In genomic region chr12:124972211-124972610, GRCh38 we compare ENCODE assay signal across 26 cellular contexts. TPM values are rescaled to one million over a fixed set of nuclear protein-coding genes. Genes with fewer than 3 reads are reported as not detected.
DNase-seq lines count a peak whose midpoint lies in the region; ATAC-seq, FAIRE-seq and TF ChIP-seq lines count a peak whose summit lies in the region.
"Had no signal": no experiment of that assay in that cellular context is flagged by ENCODE, and none has a peak within 500 bp of the region (broad histone marks: within the 10 kb centered on the region; RNA-seq: fewer than 3 reads in every experiment).

No MANE protein-coding gene starts in this region.

- H2BK15ac ChIP-seq in neuronal stem cell (ENCODE audit: low read length), result no peak overlapping the region

- H3K79me1 ChIP-seq in neuronal stem cell (ENCODE audit: low read depth, low read length), result peaks cover 6% of the 10 kb centered on the region

- no peak overlapping the region for H2BK5ac ChIP-seq in neuronal stem cell (ENCODE audit: low read length)

- TF ChIP-seq CTCF in PC-3 (conservative IDR thresholded peaks at IDR 0.05; ENCODE audit: low read depth, low read length) (no peak), neural progenitor cell (IDR thresholded peaks at IDR 0.05) (no peak)

- no peaks in the 10 kb centered on the region for H3K27me3 ChIP-seq in PC-3 (ENCODE audit: low read length)
- no peaks in the 10 kb centered on the region for H3K27me3 ChIP-seq in neural progenitor cell
- H3K27me3 ChIP-seq in neuronal stem cell (ENCODE audit: control insufficient read depth in 3 of 3, insufficient read depth in 3 of 3, low read depth in 1 of 3, low read length in 3 of 3), result no peaks in the 10 kb centered on the region
- H3K27me3 ChIP-seq: BE2C; BLaER1 treated with 17β-estradiol and CSF1 and Interleukin-3, amounts not matched to agents 10 nM and 100 nM had no signal

- POLR2A ChIA-PET in PC-3 (lab: Charles Lee; ENCODE audit: unreplicated experiment), result no interaction called here

- no peak overlapping the region for H3K4me3 Mint-ChIP-seq in neural progenitor cell
- H3K4me3 Mint-ChIP-seq: CD14-positive monocyte; CD4-positive, alpha-beta T cell; CD8-positive, alpha-beta memory T cell had no signal

- H4K8ac ChIP-seq in neuronal stem cell (ENCODE audit: low read depth, low read length), result no peak overlapping the region

- peaks cover 4% of the 10 kb centered on the region for H3K36me3 Mint-ChIP-seq in neural progenitor cell

- peaks cover 2% of the 10 kb centered on the region for H3K27me3 Mint-ChIP-seq in neural progenitor cell (ENCODE audit: insufficient read depth, low read depth)
- H3K27me3 Mint-ChIP-seq: CD4-positive, alpha-beta T cell; CD8-positive, alpha-beta memory T cell had no signal

- no peak overlapping the region for H3K14ac ChIP-seq in neuronal stem cell (ENCODE audit: low read length)

- H4K20me1 ChIP-seq in PC-3 (ENCODE audit: low read length), result no peaks in the 10 kb centered on the region
- no peaks in the 10 kb centered on the region for H4K20me1 ChIP-seq in neural progenitor cell (ENCODE audit: low read depth)

- no peaks in the 10 kb centered on the region for H3K4me1 Mint-ChIP-seq in neural progenitor cell
- H3K4me1 Mint-ChIP-seq: CD14-positive monocyte; CD8-positive, alpha-beta memory T cell had no signal

- H3K23ac ChIP-seq in neuronal stem cell (ENCODE audit: low read depth, low read length, poor library complexity), result no peak overlapping the region

- no peaks in the 10 kb centered on the region for H3K4me1 ChIP-seq in PC-3 (ENCODE audit: insufficient read depth, low read length)
- H3K4me1 ChIP-seq in neural progenitor cell, result no peaks in the 10 kb centered on the region
- no peaks in the 10 kb centered on the region for H3K4me1 ChIP-seq in neuronal stem cell (ENCODE audit: control insufficient read depth in 2 of 2, insufficient read depth in 1 of 2, low read depth in 1 of 2, low read length in 2 of 2)
- H3K4me1 ChIP-seq: A549; BE2C; BLaER1 treated with 17β-estradiol and CSF1 and Interleukin-3, amounts not matched to agents 10 nM and 100 nM had no signal

- H3K9ac ChIP-seq in PC-3 (ENCODE audit: low read length), result no peak overlapping the region
- no peak overlapping the region for H3K9ac ChIP-seq in neural progenitor cell
- no peak overlapping the region for H3K9ac ChIP-seq in neuronal stem cell (ENCODE audit: low read depth, low read length, poor library complexity)
- H3K9ac ChIP-seq: BLaER1 treated with 17β-estradiol and CSF1 and Interleukin-3, amounts not matched to agents 10 nM and 100 nM; GM23248 had no signal

- no peak overlapping the region for H3K4ac ChIP-seq in neuronal stem cell (ENCODE audit: low read length)

- no CpG with 5 or more reads among the region's 10 CpGs for WGBS in neuronal stem cell (ENCODE audit: extremely low coverage in 2 of 2, insufficient read length in 2 of 2, insufficient replicate concordance in 1 of 2), 2 donors

- H3K9me3 Mint-ChIP-seq in neural progenitor cell, result no peaks in the 10 kb centered on the region
- H3K9me3 Mint-ChIP-seq: CD14-positive monocyte; CD4-positive, alpha-beta T cell; CD8-positive, alpha-beta memory T cell had no signal

- CTCF ChIA-PET in PC-3 (lab: Charles Lee), result no interaction called here

- H3K27ac Mint-ChIP-seq in neural progenitor cell, result peak overlapping the region; percentile 33
- H3K27ac Mint-ChIP-seq: CD4-positive, alpha-beta T cell had no signal

- no peak overlapping the region for H2AK5ac ChIP-seq in neuronal stem cell (ENCODE audit: low read depth, low read length)

- H3F3A ChIP-seq in PC-3 (ENCODE audit: low read length, unreplicated experiment), result no peaks in the 10 kb centered on the region
- no peaks in the 10 kb centered on the region for H3F3A ChIP-seq in neural progenitor cell (ENCODE audit: low read depth)

- FAIRE-seq in GM12891 (lab: Jason Lieb, UNC), result no peak
- FAIRE-seq: A549, D721Med, GM12878, GM18507, H1 had no signal

- no peak overlapping the region for H2AFZ ChIP-seq in PC-3 (ENCODE audit: low read length)
- no peak overlapping the region for H2AFZ ChIP-seq in neural progenitor cell (replicated peaks)
- H2AFZ ChIP-seq in neuronal stem cell (ENCODE audit: low read length), result no peak overlapping the region
- H2AFZ ChIP-seq: GM23248 had no signal

- H3K4me3 ChIP-seq in PC-3 (ENCODE audit: low read length), result no peak overlapping the region
- H3K4me3 ChIP-seq in neural progenitor cell, result no peak overlapping the region
- H3K4me3 ChIP-seq in neuronal stem cell (ENCODE audit: low read length in 2 of 2), result no peak overlapping the region
- H3K4me3 ChIP-seq: A549; BLaER1 treated with 17β-estradiol and CSF1 and Interleukin-3, amounts not matched to agents 10 nM and 100 nM; GM12878; GM23248 had no signal

- H3K9me3 ChIP-seq in PC-3 (ENCODE audit: low read length) (no peaks in the 10 kb centered on the region), neural progenitor cell (ENCODE audit: low read depth) (no peaks in the 10 kb centered on the region), neuronal stem cell (replicated peaks in 1 of 2; ENCODE audit: control insufficient read depth in 2 of 2, insufficient read depth in 1 of 2, low read depth in 1 of 2, low read length in 2 of 2) (no peaks in the 10 kb centered on the region)
- H3K9me3 ChIP-seq: A549; BE2C; BLaER1 treated with 17β-estradiol and CSF1 and Interleukin-3, amounts not matched to agents 10 nM and 100 nM had no signal

- peaks cover 57% of the 10 kb centered on the region for H3K36me3 ChIP-seq in PC-3 (ENCODE audit: low read depth, low read length)
- H3K36me3 ChIP-seq in neural progenitor cell, result no peaks in the 10 kb centered on the region
- H3K36me3 ChIP-seq in neuronal stem cell (replicated peaks in 1 of 2; ENCODE audit: control insufficient read depth in 2 of 2, insufficient read depth in 2 of 2, low read length in 2 of 2), result peaks cover 37 to 79% of the 10 kb centered on the region in 2 donors

- H3K9me2 ChIP-seq in PC-3 (replicated peaks; ENCODE audit: low read length), result no peaks in the 10 kb centered on the region

- H3K79me2 ChIP-seq in PC-3 (ENCODE audit: low read length), result no peaks in the 10 kb centered on the region
- no peaks in the 10 kb centered on the region for H3K79me2 ChIP-seq in neural progenitor cell (ENCODE audit: low read depth)

- peak; percentile 85 for ATAC-seq in PC-3
- no peak for ATAC-seq in GM21723 (IDR thresholded peaks at IDR 0.05; ENCODE audit: unreplicated experiment)
- no peak for ATAC-seq in GM18511 (IDR thresholded peaks at IDR 0.05; ENCODE audit: unreplicated experiment)
- ATAC-seq: A549, GM12878 had no signal

- intact Hi-C loops in PC-3 (cut with micrococcal nuclease), result no loop called here

- H3K27ac ChIP-seq in PC-3 (ENCODE audit: low read length) (no peak overlapping the region), neural progenitor cell (no peak overlapping the region), neuronal stem cell (replicated peaks; ENCODE audit: low read length) (no peak overlapping the region)
- H3K27ac ChIP-seq: A549; BLaER1 treated with 17β-estradiol and CSF1 and Interleukin-3, amounts not matched to agents 10 nM and 100 nM; GM23248 had no signal

- H4K91ac ChIP-seq in neuronal stem cell (ENCODE audit: low read depth, low read length, poor library complexity), result no peak overlapping the region

- no peak overlapping the region for H3K4me2 ChIP-seq in PC-3 (ENCODE audit: low read length)
- H3K4me2 ChIP-seq in neural progenitor cell, result no peak overlapping the region
- H3K4me2 ChIP-seq in neuronal stem cell (ENCODE audit: insufficient read depth, low read length, poor library complexity, severe bottlenecking), result no peak overlapping the region
- H3K4me2 ChIP-seq: A549; BLaER1 treated with 17β-estradiol and CSF1 and Interleukin-3, amounts not matched to agents 10 nM and 100 nM had no signal

- no peak overlapping the region for H2BK12ac ChIP-seq in neuronal stem cell (ENCODE audit: low read length)

- DNase-seq in GM12891 (ENCODE audit: insufficient read length, low spot score) (no peak), PC-3 (no peak), neural progenitor cell (ENCODE audit: low spot score) (no peak), neuronal stem cell (ENCODE audit: low spot score) (no peak)
- DNase-seq: 8988T; ACHN; AML-193; BE2C; CD4-positive, alpha-beta T cell; CD8-positive, alpha-beta memory T cell; DMS 273 treated with DMSO at 0.1 percent for 48 hours; DMS79; EL; GDM1; GM23248; H7; HCEC 1CT had no signal

- H2BK120ac ChIP-seq in neuronal stem cell (ENCODE audit: low read depth, low read length), result no peak overlapping the region

- BruUV-seq in PC-3 (replicated peaks; lab: Mats Ljungman, UMichigan), result no TSS peak

- no peak overlapping the region for H3K18ac ChIP-seq in neuronal stem cell (ENCODE audit: low read length)

- peak; percentile 26; the same call in 1 of the 2 replicates for TF ChIP-seq POLR2A in GM12891 (IDR thresholded peaks at IDR 0.05; ENCODE audit: low read depth, low read length)

TF ChIP-seq in GM12891, 5 proteins besides CTCF, POLR2A, EP300 and RAD21:
- TF ChIP-seq TAF1 (IDR thresholded peaks at IDR 0.05; ENCODE audit: low read depth, low read length) (no peak), POU2F2 (IDR thresholded peaks at IDR 0.05; ENCODE audit: low read depth, low read length) (no peak), PAX5 (IDR thresholded peaks at IDR 0.05; ENCODE audit: insufficient read depth, low read length, severe bottlenecking) (no peak), SPI1 (IDR thresholded peaks at IDR 0.05; ENCODE audit: low read depth, low read length) (no peak), POLR2AphosphoS5 (IDR thresholded peaks at IDR 0.05; ENCODE audit: low read depth, low read length) (no peak)

RNA-seq across cellular contexts. Expression of gene DHX37, which starts 16.7 kb away (rescaled TPM):
- polyA plus RNA-seq in GM12891 (2012; ENCODE audit: low read depth, missing spikeins), result 18.4 TPM
- 56.5 and 76.0 TPM in 2 replicates for total RNA-seq in PC-3 (2014; rRNA removed)
- 5.4 and 12.2 TPM in 2 replicates for total RNA-seq in neural progenitor cell (ENCODE audit: low replicate concordance)
- 5.1 TPM for polyA plus RNA-seq in neuronal stem cell (2013, experiment 1 of 2)
- 5.0 TPM for polyA plus RNA-seq in neuronal stem cell (2013, experiment 2 of 2)

RNA-seq across cellular contexts. Expression of gene BRI3BP, which starts 21.2 kb away (rescaled TPM):
- polyA plus RNA-seq in GM12891 (2012; ENCODE audit: low read depth, missing spikeins), result 11.0 TPM
- total RNA-seq in PC-3 (2014; rRNA removed) (31.9 and 32.9 TPM in 2 replicates), neural progenitor cell (ENCODE audit: low replicate concordance) (2.5 TPM in 2 replicates)
- polyA plus RNA-seq in neuronal stem cell (2013, experiment 1 of 2), result 4.2 TPM
- polyA plus RNA-seq in neuronal stem cell (2013, experiment 2 of 2), result 4.2 TPM

RNA-seq across cellular contexts. Expression of gene UBC, which starts 57.8 kb away (rescaled TPM):
- polyA plus RNA-seq in GM12891 (2012; ENCODE audit: low read depth, missing spikeins), result 1,009 TPM
- total RNA-seq in PC-3 (2014; rRNA removed), result 1,587 TPM in 2 replicates
- 857 and 897 TPM in 2 replicates for total RNA-seq in neural progenitor cell (ENCODE audit: low replicate concordance)
- 841 TPM for polyA plus RNA-seq in neuronal stem cell (2013, experiment 1 of 2)
- polyA plus RNA-seq in neuronal stem cell (2013, experiment 2 of 2), result 847 TPM
